26 cellular contexts compared by ENCODE assay signal in the genomic region with DNA sequence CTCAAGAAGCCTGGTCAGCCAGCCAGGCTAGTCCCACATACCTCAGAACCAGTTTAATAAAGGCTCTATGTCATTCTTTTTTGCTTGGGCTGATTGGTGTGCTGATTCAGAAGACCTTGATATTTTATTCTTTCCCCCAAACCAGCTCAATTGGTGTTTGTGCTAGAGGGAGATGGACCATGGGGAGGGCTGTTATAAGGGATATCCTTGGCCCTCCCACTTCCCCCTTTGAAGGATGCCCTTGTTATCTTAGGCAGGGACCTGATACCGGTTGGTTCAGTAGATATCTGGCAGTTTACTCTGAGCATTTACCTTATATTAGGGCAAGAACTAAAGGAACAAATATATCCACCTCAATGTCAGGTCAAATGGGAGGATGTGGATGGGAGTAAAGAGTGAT.
DNase-seq lines count a peak whose midpoint lies in the region; ATAC-seq, FAIRE-seq and TF ChIP-seq lines count a peak whose summit lies in the region.
"Had no signal": no experiment of that assay in that cellular context is flagged by ENCODE, and none has a peak within 500 bp of the region (broad histone marks: within the 10 kb centered on the region; RNA-seq: fewer than 3 reads in every experiment).

No MANE protein-coding gene starts in this region.

- TF ChIP-seq RAD21 in K562 (CRISPR knock-in tag; conservative IDR thresholded peaks at IDR 0.05 in 1 of 2, IDR thresholded peaks at IDR 0.05 in 1 of 2) = no peak

- H3K9me3 ChIP-seq in K562 (replicated peaks; ENCODE audit: control insufficient read depth, insufficient read depth, low read depth, low read length) (0 out of 2 replicates have a peak, but pooled peaks cover 6% of the 10 kb centered on the region), esophagus muscularis mucosa (no peaks in the 10 kb centered on the region)
- H3K9me3 ChIP-seq: BLaER1, HAP-1 had no signal

- in situ Hi-C loops in K562 (cut with MboI) = no loop called here

- intact Hi-C loops in activated CD4-positive, alpha-beta T cell treated with anti-CD3 and anti-CD28 coated beads, Interleukin-2, amount 10 ng/mL, durations not matched to agents 24 days and 14 days (cut with micrococcal nuclease) = no loop called here
- intact Hi-C loops in activated CD4-positive, alpha-beta T cell treated with anti-CD3 and anti-CD28 coated beads for 36 hours (cut with DNase I, micrococcal nuclease) = no loop called here
- intact Hi-C loops in K562 (cut with micrococcal nuclease) = no loop called here
- intact Hi-C loops in esophagus muscularis mucosa (cut with DNase I) = no loop called here

- POLR2A ChIA-PET in activated CD4-positive, alpha-beta T cell treated with anti-CD3 and anti-CD28 coated beads for 36 hours (lab: Charles Lee) = no interaction called here
- POLR2A ChIA-PET in K562 (lab: Yijun Ruan, JAX) = no interaction called here

- no peak for DNase-seq in activated CD4-positive, alpha-beta T cell treated with anti-CD3 and anti-CD28 coated beads, Interleukin-2, amount 10 ng/mL, durations not matched to agents 24 days and 14 days
- DNase-seq in activated CD4-positive, alpha-beta T cell treated with anti-CD3 and anti-CD28 coated beads for 36 hours = no peak
- DNase-seq in K562 (ENCODE audit: extremely low read depth in 1 of 4, low spot score in 3 of 4) = no peak
- peak; percentile 85 for DNase-seq in esophagus muscularis mucosa (ENCODE audit: extremely low spot score)
- DNase-seq in osteocyte (ENCODE audit: extremely low spot score, unreplicated experiment) = peak; percentile 23
- DNase-seq in NCI-H1417 (lab: John Stamatoyannopoulos, UW) = no peak
- no peak for DNase-seq in Kasumi-1 (lab: John Stamatoyannopoulos, UW)
- no peak for DNase-seq in HUDEP-2 (lab: John Stamatoyannopoulos, UW; ENCODE audit: unreplicated experiment in 76 of 76)
- DNase-seq: CD4-positive, alpha-beta T cell; CD8-positive, alpha-beta memory T cell; DMS 273 treated with DMSO at 0.1 percent for 48 hours; DMS79; EL; GDM1; HFFc6 had no signal

- TF ChIP-seq EP300 in K562 (IDR thresholded peaks at IDR 0.05; ENCODE audit: low read length) (no peak), esophagus muscularis mucosa (IDR thresholded peaks at IDR 0.05) (no peak)

- TF ChIP-seq CTCF in K562 (IDR thresholded peaks at IDR 0.05 in 2 of 3, conservative IDR thresholded peaks at IDR 0.05 in 1 of 3; ENCODE audit: insufficient read depth in 2 of 3, low read depth in 1 of 3, low read length in 3 of 3) (no peak), esophagus muscularis mucosa (IDR thresholded peaks at IDR 0.05) (no peak), osteocyte (IDR thresholded peaks at IDR 0.05) (no peak)

- TF ChIP-seq POLR2A in K562 (conservative IDR thresholded peaks at IDR 0.05) (no peak), esophagus muscularis mucosa (IDR thresholded peaks at IDR 0.05; ENCODE audit: low read depth) (no peak)

- no TSS peak for BruUV-seq in K562 (replicated peaks; lab: Mats Ljungman, UMichigan)

- 0% methylated on average over 1 of the region's 1 CpG for WGBS in K562 (ENCODE audit: insufficient coverage, low coverage, missing lambda C conversion rate)
- WGBS in esophagus muscularis mucosa = 77% methylated on average over 1 of the region's 1 CpG

- H3K4me1 Mint-ChIP-seq in activated CD4-positive, alpha-beta T cell treated with anti-CD3 and anti-CD28 coated beads, Interleukin-2, amount 10 ng/mL, durations not matched to agents 24 days and 14 days = peaks cover 22% of the 10 kb centered on the region
- H3K4me1 Mint-ChIP-seq in activated CD4-positive, alpha-beta T cell treated with anti-CD3 and anti-CD28 coated beads for 36 hours = no peaks in the 10 kb centered on the region
- no peaks in the 10 kb centered on the region for H3K4me1 Mint-ChIP-seq in osteocyte (ENCODE audit: unreplicated experiment)
- H3K4me1 Mint-ChIP-seq: B cell; CD8-positive, alpha-beta memory T cell; GM23338 had no signal

- H3K9me1 ChIP-seq in K562 (ENCODE audit: control insufficient read depth, insufficient read depth, low read length) = no peaks in the 10 kb centered on the region

- H3K9me3 Mint-ChIP-seq in activated CD4-positive, alpha-beta T cell treated with anti-CD3 and anti-CD28 coated beads, Interleukin-2, amount 10 ng/mL, durations not matched to agents 24 days and 14 days = peaks cover 24% of the 10 kb centered on the region
- H3K9me3 Mint-ChIP-seq in activated CD4-positive, alpha-beta T cell treated with anti-CD3 and anti-CD28 coated beads for 36 hours (ENCODE audit: low read depth) = no peaks in the 10 kb centered on the region
- H3K9me3 Mint-ChIP-seq in osteocyte (ENCODE audit: unreplicated experiment) = peaks cover 3% of the 10 kb centered on the region
- H3K9me3 Mint-ChIP-seq: CD4-positive, alpha-beta T cell; CD8-positive, alpha-beta memory T cell; GM23338 had no signal

- H3K4me1 ChIP-seq in K562 (replicated peaks in 1 of 2; ENCODE audit: control insufficient read depth in 2 of 2, insufficient read depth in 2 of 2, low read length in 2 of 2) = peaks cover 7 to 27% of the 10 kb centered on the region in 2 experiments; a peak in 4 of 5 replicates
- no peaks in the 10 kb centered on the region for H3K4me1 ChIP-seq in esophagus muscularis mucosa
- H3K4me1 ChIP-seq: BLaER1, HAP-1 had no signal

- no peaks in the 10 kb centered on the region for H3K27me3 Mint-ChIP-seq in activated CD4-positive, alpha-beta T cell treated with anti-CD3 and anti-CD28 coated beads, Interleukin-2, amount 10 ng/mL, durations not matched to agents 24 days and 14 days
- H3K27me3 Mint-ChIP-seq in activated CD4-positive, alpha-beta T cell treated with anti-CD3 and anti-CD28 coated beads for 36 hours = no peaks in the 10 kb centered on the region
- peaks cover 23% of the 10 kb centered on the region for H3K27me3 Mint-ChIP-seq in osteocyte (ENCODE audit: unreplicated experiment)
- H3K27me3 Mint-ChIP-seq: B cell; CD4-positive, alpha-beta T cell had no signal

- 0 out of 3 replicates have a peak, but pooled peaks cover 3% of the 10 kb centered on the region for H3K79me2 ChIP-seq in K562 (ENCODE audit: control insufficient read depth, insufficient read depth, low read length)

- H2AFZ ChIP-seq in K562 (ENCODE audit: low read depth, low read length) = no peak overlapping the region
- H2AFZ ChIP-seq: GM23338 had no signal

- no peak for ATAC-seq in activated CD4-positive, alpha-beta T cell treated with anti-CD3 and anti-CD28 coated beads for 36 hours
- ATAC-seq in K562 = no peak
- ATAC-seq: GM12878, GM23338 had no signal

- H3K4me3 Mint-ChIP-seq in activated CD4-positive, alpha-beta T cell treated with anti-CD3 and anti-CD28 coated beads, Interleukin-2, amount 10 ng/mL, durations not matched to agents 24 days and 14 days = no peak overlapping the region
- no peak overlapping the region for H3K4me3 Mint-ChIP-seq in activated CD4-positive, alpha-beta T cell treated with anti-CD3 and anti-CD28 coated beads for 36 hours
- H3K4me3 Mint-ChIP-seq in osteocyte (ENCODE audit: unreplicated experiment) = no peak overlapping the region
- H3K4me3 Mint-ChIP-seq: B cell; CD4-positive, alpha-beta T cell; CD8-positive, alpha-beta memory T cell; GM23338; HFFc6 had no signal

- no peak for FAIRE-seq in K562 (lab: Jason Lieb, UNC)
- FAIRE-seq: A204.1, D721Med, GM12878, GM18507, H54 had no signal

- no peak overlapping the region for H3K9ac ChIP-seq in K562 (ENCODE audit: insufficient read depth in 1 of 2, low read depth in 2 of 2, low read length in 2 of 2)
- H3K9ac ChIP-seq: BLaER1 had no signal

- H3K27ac ChIP-seq in K562 (ENCODE audit: extremely low read depth, low read depth, low read length) = no peak overlapping the region
- no peak overlapping the region for H3K27ac ChIP-seq in esophagus muscularis mucosa (replicated peaks in 1 of 4)
- H3K27ac ChIP-seq: 22Rv1, BLaER1, C4-2B had no signal

- peak overlapping the region; percentile 47 for H3K27ac Mint-ChIP-seq in activated CD4-positive, alpha-beta T cell treated with anti-CD3 and anti-CD28 coated beads, Interleukin-2, amount 10 ng/mL, durations not matched to agents 24 days and 14 days
- H3K27ac Mint-ChIP-seq in activated CD4-positive, alpha-beta T cell treated with anti-CD3 and anti-CD28 coated beads for 36 hours = no peak overlapping the region
- no peak overlapping the region for H3K27ac Mint-ChIP-seq in osteocyte (ENCODE audit: unreplicated experiment)
- H3K27ac Mint-ChIP-seq: B cell; CD4-positive, alpha-beta T cell; GM23338; HFFc6 had no signal

- CTCF ChIA-PET in activated CD4-positive, alpha-beta T cell treated with anti-CD3 and anti-CD28 coated beads for 36 hours (lab: Charles Lee) = no interaction called here
- CTCF ChIA-PET in K562 (lab: Yijun Ruan, JAX; ENCODE audit: low intra/inter-chr PET ratio) = no interaction called here

- H3K27me3 ChIP-seq in K562 (ENCODE audit: control insufficient read depth in 2 of 2, insufficient read depth in 2 of 2, low read length in 2 of 2) = no peaks in the 10 kb centered on the region
- H3K27me3 ChIP-seq in esophagus muscularis mucosa = no peaks in the 10 kb centered on the region
- H3K27me3 ChIP-seq: BLaER1 had no signal

- H3K36me3 ChIP-seq in K562 (ENCODE audit: control insufficient read depth, insufficient read depth, low read length) = no peaks in the 10 kb centered on the region
- H3K36me3 ChIP-seq in esophagus muscularis mucosa = no peaks in the 10 kb centered on the region
- H3K36me3 ChIP-seq: BLaER1, HAP-1 had no signal

- H3K36me3 Mint-ChIP-seq in activated CD4-positive, alpha-beta T cell treated with anti-CD3 and anti-CD28 coated beads, Interleukin-2, amount 10 ng/mL, durations not matched to agents 24 days and 14 days (ENCODE audit: low read depth) = peaks cover 8% of the 10 kb centered on the region
- no peaks in the 10 kb centered on the region for H3K36me3 Mint-ChIP-seq in activated CD4-positive, alpha-beta T cell treated with anti-CD3 and anti-CD28 coated beads for 36 hours (ENCODE audit: low read depth)
- no peaks in the 10 kb centered on the region for H3K36me3 Mint-ChIP-seq in osteocyte (ENCODE audit: unreplicated experiment)
- H3K36me3 Mint-ChIP-seq: CD8-positive, alpha-beta memory T cell had no signal

- peak overlapping the region; percentile 7; the same call in 1 of the 2 replicates for H3K4me2 ChIP-seq in K562 (ENCODE audit: insufficient read depth, low read length)
- H3K4me2 ChIP-seq: BLaER1, GM23338 had no signal

- H4K20me1 ChIP-seq in K562 (replicated peaks; ENCODE audit: control insufficient read depth, insufficient read depth, low read length) = no peaks in the 10 kb centered on the region
- H4K20me1 ChIP-seq: BLaER1 had no signal

- H3K4me3 ChIP-seq in K562 (no peak overlapping the region), esophagus muscularis mucosa (no peak overlapping the region)
- H3K4me3 ChIP-seq: BLaER1, GM12878, GM23338, HAP-1 had no signal

TF ChIP-seq in K562, 482 proteins besides CTCF, POLR2A, EP300 and RAD21 (continues in another document):
- TF ChIP-seq ZNF282 (CRISPR knock-in tag; IDR thresholded peaks at IDR 0.05) (no peak), ZNF764 (CRISPR knock-in tag; IDR thresholded peaks at IDR 0.05; ENCODE audit: low read depth) (no peak)

Comparison
In these comparisons a context has a peak if more than half of its experiments do, and no peak if none do; other contexts are left out.
1. DNase-seq: peak in esophagus muscularis mucosa (single experiment) and osteocyte (single experiment); none in activated CD4-positive, alpha-beta T cell treated with anti-CD3 and anti-CD28 coated beads, Interleukin-2, amount 10 ng/mL, durations not matched to agents 24 days and 14 days (single experiment), activated CD4-positive, alpha-beta T cell treated with anti-CD3 and anti-CD28 coated beads for 36 hours (single experiment), K562 (0 of 4), NCI-H1417 (0 of 3), Kasumi-1 (0 of 2) and HUDEP-2 (0 of 76).